Comparison of ENCODE assay signal across 14 cellular contexts in the genomic region with DNA sequence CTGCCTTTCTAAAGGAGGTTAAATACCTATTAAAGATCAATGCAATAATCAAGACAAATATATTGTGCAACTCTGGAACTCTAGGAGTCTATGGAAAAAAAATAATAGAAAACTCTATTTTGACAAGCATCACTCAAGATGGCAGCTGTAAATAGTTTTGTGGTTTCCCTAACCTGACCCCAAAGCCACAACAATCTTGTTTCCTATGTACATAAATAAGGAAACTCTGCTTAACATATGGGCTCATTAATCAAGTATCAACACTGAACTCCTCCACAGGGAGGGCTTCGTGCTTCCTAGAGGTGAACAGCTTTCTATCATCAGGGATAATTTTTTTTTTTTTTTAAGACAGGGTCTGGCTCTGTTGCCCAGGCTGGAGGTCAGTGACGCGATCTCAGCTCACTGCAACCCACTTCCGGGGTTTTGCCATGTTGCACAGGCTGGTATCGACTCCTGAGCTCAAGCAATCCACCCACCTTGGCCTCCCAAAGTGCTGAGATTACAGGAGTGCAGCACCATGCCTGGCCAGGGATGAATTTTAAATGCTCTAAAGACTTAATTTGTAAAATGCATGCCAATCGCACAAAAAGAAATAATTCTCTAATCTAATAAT. TPM values are rescaled to one million over a fixed set of nuclear protein-coding genes. Genes with fewer than 3 reads are reported as not detected.
A peak's percentile ranks its signal among the peaks of the same experiment; 100 is the strongest.
DNase-seq lines count a peak whose midpoint lies in the region; ATAC-seq and TF ChIP-seq lines count a peak whose summit lies in the region.
"Had no signal": no experiment of that assay in that cellular context is flagged by ENCODE, and none has a peak within 500 bp of the region (broad histone marks: within the 10 kb centered on the region; RNA-seq: fewer than 3 reads in every experiment).

No MANE protein-coding gene starts in this region.

- no peak overlapping the region for H3K4me2 ChIP-seq in DND-41 (ENCODE audit: insufficient read depth, low read length)

- no peaks in the 10 kb centered on the region for H3K79me2 ChIP-seq in DND-41 (ENCODE audit: insufficient read depth, low read length)

- no peak overlapping the region for H3K4me3 ChIP-seq in DND-41 (ENCODE audit: low read depth in 1 of 2, low read length in 2 of 2)

- H3K4me1 ChIP-seq in DND-41 (ENCODE audit: insufficient read depth, low read length): no peaks in the 10 kb centered on the region

- no peak for TF ChIP-seq POLR2A in erythroblast (IDR thresholded peaks at IDR 0.05; ENCODE audit: low read length)

- peaks cover 64% of the 10 kb centered on the region for H3K36me3 ChIP-seq in DND-41 (ENCODE audit: insufficient read depth, low read length)

- H3K9me3 Mint-ChIP-seq in CD4-positive, alpha-beta T cell: no peaks in the 10 kb centered on the region
- no peaks in the 10 kb centered on the region for H3K9me3 Mint-ChIP-seq in immature natural killer cell
- no peaks in the 10 kb centered on the region for H3K9me3 Mint-ChIP-seq in activated T-cell treated with anti-CD3 and anti-CD28 coated beads, Interleukin-2, amount 50 U/mL, for 72 hours

- H3K27ac ChIP-seq in CD4-positive, alpha-beta T cell (ENCODE audit: low read depth, low read length): no peak overlapping the region
- no peak overlapping the region for H3K27ac ChIP-seq in DND-41 (ENCODE audit: low read length)
- H3K27ac ChIP-seq: HL-60 had no signal

- no peak for TF ChIP-seq CTCF in CD4-positive, alpha-beta T cell (IDR thresholded peaks at IDR 0.05)
- no peak for TF ChIP-seq CTCF in DND-41 (IDR thresholded peaks at IDR 0.05; ENCODE audit: borderline replicate concordance, extremely low read depth, low read length, poor library complexity, severe bottlenecking)

- CTCF ChIA-PET in CD4-positive, alpha-beta T cell (lab: Charles Lee): no interaction called here

- no peak for ATAC-seq in CD4-positive, alpha-beta T cell (ENCODE audit: poor library complexity)
- peak; percentile 59; the same call in 2 of the 3 replicates for ATAC-seq in DND-41 (ENCODE audit: insufficient read depth, low read depth)
- ATAC-seq in T-helper 17 cell: peak; percentile 62
- ATAC-seq in activated T-cell treated with anti-CD3 and anti-CD28 coated beads, Interleukin-2, amount 50 U/mL, for 72 hours (replicated peaks in 1 of 2): no peak

- H3K27me3 Mint-ChIP-seq in CD4-positive, alpha-beta T cell: no peaks in the 10 kb centered on the region
- H3K27me3 Mint-ChIP-seq in T-helper 17 cell: no peaks in the 10 kb centered on the region
- H3K27me3 Mint-ChIP-seq in immature natural killer cell (ENCODE audit: low read depth in 3 of 3): peaks cover 0 to 5% (median 1%) of the 10 kb centered on the region in 3 donors
- H3K27me3 Mint-ChIP-seq in activated T-cell treated with anti-CD3 and anti-CD28 coated beads, Interleukin-2, amount 50 U/mL, for 72 hours (ENCODE audit: low read depth): no peaks in the 10 kb centered on the region

- H3K9me3 ChIP-seq in CD4-positive, alpha-beta T cell (ENCODE audit: control insufficient read depth, low read length): no peaks in the 10 kb centered on the region
- H3K9me3 ChIP-seq in DND-41 (ENCODE audit: insufficient read depth, low read length, severe bottlenecking): no peaks in the 10 kb centered on the region
- H3K9me3 ChIP-seq in T-helper 17 cell (ENCODE audit: control insufficient read depth, low read length, poor library complexity, severe bottlenecking): no peaks in the 10 kb centered on the region

- H3K36me3 Mint-ChIP-seq in CD4-positive, alpha-beta T cell (ENCODE audit: low read depth): peaks cover 89% of the 10 kb centered on the region
- peaks cover 18% of the 10 kb centered on the region for H3K36me3 Mint-ChIP-seq in T-helper 17 cell (ENCODE audit: low read depth)
- peaks cover 33 to 55% (median 35%) of the 10 kb centered on the region in 3 donors for H3K36me3 Mint-ChIP-seq in immature natural killer cell
- peaks cover 4 to 29% of the 10 kb centered on the region in 2 donors for H3K36me3 Mint-ChIP-seq in activated T-cell treated with anti-CD3 and anti-CD28 coated beads, Interleukin-2, amount 50 U/mL, for 72 hours (ENCODE audit: insufficient read depth in 2 of 2)

- H3K27me3 ChIP-seq in CD4-positive, alpha-beta T cell (ENCODE audit: control insufficient read depth, insufficient read depth, low read length): no peaks in the 10 kb centered on the region
- no peaks in the 10 kb centered on the region for H3K27me3 ChIP-seq in DND-41 (ENCODE audit: insufficient read depth, low read length, poor library complexity)

- POLR2A ChIA-PET in CD4-positive, alpha-beta T cell (lab: Charles Lee): interaction anchor here (1.2 to 2.0 kb wide), 2 partner anchors 43 to 76 kb away, joined by 6 to 7 read pairs; partner anchors contain the start of gene ARHGAP17

- peak overlapping the region; percentile 42 for H3K27ac Mint-ChIP-seq in CD4-positive, alpha-beta T cell
- peak overlapping the region; percentile 42 for H3K27ac Mint-ChIP-seq in T-helper 17 cell
- H3K27ac Mint-ChIP-seq in immature natural killer cell: peak overlapping the region; percentile 22 to 85 (median 70)
- no peak overlapping the region for H3K27ac Mint-ChIP-seq in activated T-cell treated with anti-CD3 and anti-CD28 coated beads, Interleukin-2, amount 50 U/mL, for 72 hours

- peaks cover 43% of the 10 kb centered on the region for H3K4me1 Mint-ChIP-seq in CD4-positive, alpha-beta T cell (ENCODE audit: low read depth)
- H3K4me1 Mint-ChIP-seq in T-helper 17 cell (peaks cover 43% of the 10 kb centered on the region), immature natural killer cell (peaks cover 37 to 40% of the 10 kb centered on the region in 2 donors)
- peaks cover 32% of the 10 kb centered on the region for H3K4me1 Mint-ChIP-seq in activated T-cell treated with anti-CD3 and anti-CD28 coated beads, Interleukin-2, amount 50 U/mL, for 72 hours (ENCODE audit: low read depth)

- H3K9ac ChIP-seq in DND-41 (ENCODE audit: low read depth, low read length): no peak overlapping the region

- H4K20me1 ChIP-seq in DND-41 (ENCODE audit: insufficient read depth, low read length): peaks cover 10% of the 10 kb centered on the region

- intact Hi-C loops in CD4-positive, alpha-beta T cell (cut with DNase I, micrococcal nuclease): no loop called here

- no peak for DNase-seq in CD4-positive, alpha-beta T cell
- DNase-seq in DND-41 (no peak), T-helper 17 cell (no peak), immature natural killer cell (peak; percentile 44 to 56 (median 55)), NCI-H1048 (lab: John Stamatoyannopoulos, UW) (no peak), erythroblast (lab: John Stamatoyannopoulos, UW) (no peak)
- DNase-seq in activated T-cell treated with anti-CD3 and anti-CD28 coated beads, Interleukin-2, amount 50 U/mL, for 72 hours: no peak
- DNase-seq: DMS79, foreskin fibroblast, KBM-7, NCI-H1436 treated with DMSO at 0.1 percent for 48 hours, NCI-H226, trophoblast cell had no signal

- H2AFZ ChIP-seq in DND-41 (ENCODE audit: low read depth, low read length): no peak overlapping the region

- H3K4me3 Mint-ChIP-seq in CD4-positive, alpha-beta T cell: no peak overlapping the region
- H3K4me3 Mint-ChIP-seq in T-helper 17 cell (peak overlapping the region; percentile 9), immature natural killer cell (peak overlapping the region; percentile 47 to 64 (median 54))
- no peak overlapping the region for H3K4me3 Mint-ChIP-seq in activated T-cell treated with anti-CD3 and anti-CD28 coated beads, Interleukin-2, amount 50 U/mL, for 72 hours

RNA-seq across cellular contexts. Expression of gene ARHGAP17, which starts 42.5 kb away (rescaled TPM):
- total RNA-seq in CD4-positive, alpha-beta T cell: 10 to 100 TPM; 42.5 to 43.4 TPM
- 10 to 100 TPM; 72.3 to 72.7 TPM for total RNA-seq in T-helper 17 cell
- 10 to 100 TPM; 12.0 to 35.9 (median 14.5) TPM for polyA plus RNA-seq in immature natural killer cell
- total RNA-seq in activated T-cell treated with anti-CD3 and anti-CD28 coated beads, Interleukin-2, amount 50 U/mL, for 72 hours: 10 to 100 TPM; 66.8 to 70.9 TPM

Comparison
In these comparisons a context has a peak if more than half of its experiments do, and no peak if none do; other contexts are left out.
1. ATAC-seq: peak in DND-41 (single experiment) and T-helper 17 cell (single experiment); none in CD4-positive, alpha-beta T cell (single experiment) and activated T-cell treated with anti-CD3 and anti-CD28 coated beads, Interleukin-2, amount 50 U/mL, for 72 hours (0 of 2).
2. DNase-seq: peak in immature natural killer cell (3 of 3); none in CD4-positive, alpha-beta T cell (0 of 10), DND-41 (single experiment), T-helper 17 cell (0 of 3), NCI-H1048 (single experiment), activated T-cell treated with anti-CD3 and anti-CD28 coated beads, Interleukin-2, amount 50 U/mL, for 72 hours (0 of 2) and erythroblast (0 of 2).
3. H3K4me3 Mint-ChIP-seq: peak in T-helper 17 cell (single experiment) and immature natural killer cell (5 of 5); none in CD4-positive, alpha-beta T cell (single experiment) and activated T-cell treated with anti-CD3 and anti-CD28 coated beads, Interleukin-2, amount 50 U/mL, for 72 hours (0 of 2).